2 cellular contexts compared by ENCODE assay signal in genomic region chr17:40121886-40122465, GRCh38.
A peak's percentile ranks its signal among the peaks of the same experiment; 100 is the strongest.
TF ChIP-seq lines count a peak whose summit lies in the region.

TSS of gene MSL1 (plus strand) at chr17:40121971. CDS start at chr17:40122613, 642 bp downstream.

TF ChIP-seq in HEK293, 187 proteins besides CTCF, POLR2A, EP300 and RAD21 (continued from another document and continues in another):
- no peak for TF ChIP-seq MYNN (tag by site-specific recombination; IDR thresholded peaks at IDR 0.05; ENCODE audit: borderline replicate concordance)
- no peak for TF ChIP-seq ZNF639 (tag by site-specific recombination; IDR thresholded peaks at IDR 0.05)
- TF ChIP-seq ZNF549 (tag by site-specific recombination; IDR thresholded peaks at IDR 0.05), result no peak
- no peak for TF ChIP-seq KLF7 (tag by site-specific recombination; IDR thresholded peaks at IDR 0.05; ENCODE audit: borderline replicate concordance)
- TF ChIP-seq PATZ1 (tag by site-specific recombination; IDR thresholded peaks at IDR 0.05), result 0 out of 2 replicates have a peak, but pooled peaks have one; percentile 8
- TF ChIP-seq ZNF335 (tag by site-specific recombination; conservative IDR thresholded peaks at IDR 0.05), result peak; percentile 69; the same call in 1 of the 2 replicates
- TF ChIP-seq HOXC10 (CRISPR knock-in tag; IDR thresholded peaks at IDR 0.05), result no peak
- TF ChIP-seq GLIS1 (tag by site-specific recombination; IDR thresholded peaks at IDR 0.05), result peak; percentile 63
- no peak for TF ChIP-seq PRDM2 (tag by site-specific recombination; IDR thresholded peaks at IDR 0.05; ENCODE audit: borderline replicate concordance)
- TF ChIP-seq ZNF558 (tag by site-specific recombination; IDR thresholded peaks at IDR 0.05), result no peak
- TF ChIP-seq SALL2 (tag by site-specific recombination; IDR thresholded peaks at IDR 0.05; ENCODE audit: borderline replicate concordance), result no peak
- no peak; the same call in 1 of the 2 replicates for TF ChIP-seq KLF10 (tag by site-specific recombination; IDR thresholded peaks at IDR 0.05)
- TF ChIP-seq GLIS2 (tag by site-specific recombination; IDR thresholded peaks at IDR 0.05), result peak; percentile 9; the same call in 1 of the 2 replicates

TF ChIP-seq in K562, 482 proteins besides CTCF, POLR2A, EP300 and RAD21 (continued from another document and continues in another):
- TF ChIP-seq UBTF (IDR thresholded peaks at IDR 0.05; ENCODE audit: borderline replicate concordance in 1 of 2, low read depth in 2 of 2, low read length in 2 of 2), result 0 out of 4 replicates have a peak, but pooled peaks of 1 of the 2 experiments have one; percentile 3
- peak in 1 of 2 experiments; percentile 74 for TF ChIP-seq E2F6 (IDR thresholded peaks at IDR 0.05; ENCODE audit: borderline replicate concordance in 1 of 2, extremely low read depth in 1 of 2, insufficient read depth in 1 of 2, insufficient read length in 1 of 2, low read depth in 1 of 2, low read length in 1 of 2, poor library complexity in 1 of 2, severe bottlenecking in 1 of 2)
- peak; percentile 76; the same call in 1 of the 2 replicates for TF ChIP-seq ZNF740 (CRISPR knock-in tag; IDR thresholded peaks at IDR 0.05)
- peak in 1 of 2 experiments; percentile 92; a peak in 2 of 4 replicates for TF ChIP-seq ZNF740 (tag; IDR thresholded peaks at IDR 0.05)
- peak; percentile 81 for TF ChIP-seq ZFP91 (CRISPR knock-in tag; IDR thresholded peaks at IDR 0.05)
- peak; percentile 71; the same call in 1 of the 2 replicates for TF ChIP-seq CGGBP1 (CRISPR knock-in tag; IDR thresholded peaks at IDR 0.05)
- no peak for TF ChIP-seq MITF (IDR thresholded peaks at IDR 0.05)
- no peak for TF ChIP-seq ETS2 (tag; IDR thresholded peaks at IDR 0.05; ENCODE audit: borderline replicate concordance, poor library complexity, severe bottlenecking)
- 0 out of 2 replicates have a peak, but pooled peaks have one; percentile 6 for TF ChIP-seq ETS1 (conservative IDR thresholded peaks at IDR 0.05; ENCODE audit: control insufficient read depth, low read depth, low read length)
- peak; percentile 49 for TF ChIP-seq POLR2AphosphoS5 (IDR thresholded peaks at IDR 0.05; ENCODE audit: control insufficient read depth, insufficient read depth, low read depth, low read length)
- no peak for TF ChIP-seq ZNF445 (CRISPR knock-in tag; IDR thresholded peaks at IDR 0.05; ENCODE audit: low read depth)
- peak; percentile 43 for TF ChIP-seq TAF9B (IDR thresholded peaks at IDR 0.05; ENCODE audit: partially characterized antibody)
- TF ChIP-seq GABPA (tag; conservative IDR thresholded peaks at IDR 0.05; ENCODE audit: low read depth), result 0 out of 2 replicates have a peak, but pooled peaks have one; percentile 5
- TF ChIP-seq NFIC (IDR thresholded peaks at IDR 0.05), result no peak
- TF ChIP-seq MCM3 (IDR thresholded peaks at IDR 0.05), result no peak
- peak; percentile 67; the same call in 1 of the 2 replicates for TF ChIP-seq ZBTB2 (IDR thresholded peaks at IDR 0.05)
- TF ChIP-seq ATF7 (IDR thresholded peaks at IDR 0.05), result 0 out of 2 replicates have a peak, but pooled peaks have one; percentile 14
- no peak for TF ChIP-seq SAFB2 (IDR thresholded peaks at IDR 0.05; ENCODE audit: borderline replicate concordance, low read depth, low read length, severe bottlenecking)
- peak; percentile 36; the same call in 1 of the 2 replicates for TF ChIP-seq CTBP1 (IDR thresholded peaks at IDR 0.05; ENCODE audit: borderline replicate concordance)
- no peak for TF ChIP-seq SMAD1 (IDR thresholded peaks at IDR 0.05; ENCODE audit: low read depth, low read length, partially characterized antibody)
- peak; percentile 45 for TF ChIP-seq EGR1 (conservative IDR thresholded peaks at IDR 0.05)
- TF ChIP-seq PHF8 (IDR thresholded peaks at IDR 0.05; ENCODE audit: borderline replicate concordance, low read length), result peak; percentile 46; the same call in 1 of the 2 replicates
- TF ChIP-seq CEBPG (CRISPR knock-in tag; IDR thresholded peaks at IDR 0.05), result 0 out of 2 replicates have a peak, but pooled peaks have one; percentile 15
- no peak; a peak in 1 of 4 replicates for TF ChIP-seq CEBPG (tag; conservative IDR thresholded peaks at IDR 0.05 in 1 of 2, IDR thresholded peaks at IDR 0.05 in 1 of 2)
- TF ChIP-seq ZNF79 (CRISPR knock-in tag; IDR thresholded peaks at IDR 0.05; ENCODE audit: low read depth), result no peak
- peak; percentile 3 for TF ChIP-seq HMGN3 (IDR thresholded peaks at IDR 0.05; ENCODE audit: borderline replicate concordance, extremely low read depth, insufficient read length, low read depth, low read length)
- TF ChIP-seq CXXC5 (CRISPR knock-in tag; IDR thresholded peaks at IDR 0.05), result peak; percentile 34
- peak; percentile 55 for TF ChIP-seq PRPF4 (IDR thresholded peaks at IDR 0.05; ENCODE audit: insufficient read depth, low read depth, low read length, poor library complexity, severe bottlenecking)
- TF ChIP-seq YY1 (IDR thresholded peaks at IDR 0.05; ENCODE audit: borderline replicate concordance in 1 of 3, control insufficient read depth in 1 of 3, extremely low read depth in 1 of 3, insufficient read depth in 3 of 3, insufficient read length in 1 of 3, insufficient replicate concordance in 2 of 3, low read depth in 1 of 3, low read length in 2 of 3), result peak in 1 of 3 experiments; percentile 15
- peak; percentile 97 for TF ChIP-seq VEZF1 (CRISPR knock-in tag; IDR thresholded peaks at IDR 0.05)
- TF ChIP-seq TBP (optimal IDR thresholded peaks at IDR 0.05; ENCODE audit: low read depth, low read length), result peak; percentile 44
- TF ChIP-seq IRF1 (CRISPR knock-in tag; IDR thresholded peaks at IDR 0.05; ENCODE audit: borderline replicate concordance), result no peak
- no peak for TF ChIP-seq PTRF (tag; IDR thresholded peaks at IDR 0.05)
- no peak for TF ChIP-seq ZNF280A (IDR thresholded peaks at IDR 0.05; ENCODE audit: low read depth, partially characterized antibody)
- peak in 1 of 2 experiments; percentile 93; a peak in 2 of 4 replicates for TF ChIP-seq ZNF639 (CRISPR knock-in tag; conservative IDR thresholded peaks at IDR 0.05 in 1 of 2, IDR thresholded peaks at IDR 0.05 in 1 of 2)
